Comparison of ENCODE assay signal across 8 cellular contexts in genomic region chr2:73926493-73927327, GRCh38. TPM values are rescaled to one million over a fixed set of nuclear protein-coding genes. Genes with fewer than 3 reads are reported as not detected.
DNase-seq lines count a peak whose midpoint lies in the region; ATAC-seq, FAIRE-seq and TF ChIP-seq lines count a peak whose summit lies in the region.

TSS of gene DGUOK (plus strand) at chr2:73926880. CDS start at chr2:73926911, 31 bp downstream.

- H3K36me3 ChIP-seq in ascending aorta (peaks cover 0 to 6% of the 10 kb centered on the region in 2 donors), right atrium auricular region (no peaks in the 10 kb centered on the region), psoas muscle (ENCODE audit: insufficient read depth in 1 of 2, low read depth in 1 of 2) (no peaks in the 10 kb centered on the region)

- H3K4me1 ChIP-seq in ascending aorta = peaks cover 3 to 28% of the 10 kb centered on the region in 2 donors
- H3K4me1 ChIP-seq in right atrium auricular region = peaks cover 0 to 44% of the 10 kb centered on the region in 2 donors
- H3K4me1 ChIP-seq in psoas muscle = peaks cover 21% of the 10 kb centered on the region

- peak within 1 kb of the TSS; percentile 97 for H3K27ac Mint-ChIP-seq in T-helper 2 cell treated with Interferon-gamma antibody and Interleukin-4, amounts not matched to agents 5 μg/mL and 100 μg/mL, for 36 hours

- peak; percentile 99 for FAIRE-seq in urothelium cell line (lab: Jason Lieb, UNC)

- no peaks in the 10 kb centered on the region for H3K27me3 Mint-ChIP-seq in T-helper 2 cell treated with Interferon-gamma antibody and Interleukin-4, amounts not matched to agents 5 μg/mL and 100 μg/mL, for 36 hours (ENCODE audit: low read depth)

- H3K4me1 Mint-ChIP-seq in T-helper 2 cell treated with Interferon-gamma antibody and Interleukin-4, amounts not matched to agents 5 μg/mL and 100 μg/mL, for 36 hours (ENCODE audit: low read depth) = peaks cover 51% of the 10 kb centered on the region

- 0 to 1% (median 1%) methylated on average over 49 to 50 of the region's 50 CpGs for WGBS in psoas muscle, 3 donors

- peak within 1 kb of the TSS; percentile 94 for H3K4me3 Mint-ChIP-seq in T-helper 2 cell treated with Interferon-gamma antibody and Interleukin-4, amounts not matched to agents 5 μg/mL and 100 μg/mL, for 36 hours

- TF ChIP-seq CTCF in ascending aorta (IDR thresholded peaks at IDR 0.05) (no peak), right atrium auricular region (IDR thresholded peaks at IDR 0.05) (peak in 1 of 2 donors; percentile 13), psoas muscle (IDR thresholded peaks at IDR 0.05) (no peak)

- H3K36me3 Mint-ChIP-seq in T-helper 2 cell treated with Interferon-gamma antibody and Interleukin-4, amounts not matched to agents 5 μg/mL and 100 μg/mL, for 36 hours (ENCODE audit: low read depth) = peaks cover 20% of the 10 kb centered on the region

- peak within 1 kb of the TSS; percentile 95 to 97 for H3K27ac ChIP-seq in ascending aorta
- peak within 1 kb of the TSS; percentile 97 for H3K27ac ChIP-seq in right atrium auricular region
- H3K27ac ChIP-seq in psoas muscle = peak within 1 kb of the TSS; percentile 94

- no peaks in the 10 kb centered on the region for H3K9me3 Mint-ChIP-seq in T-helper 2 cell treated with Interferon-gamma antibody and Interleukin-4, amounts not matched to agents 5 μg/mL and 100 μg/mL, for 36 hours

- H3K27me3 ChIP-seq in ascending aorta (no peaks in the 10 kb centered on the region), right atrium auricular region (no peaks in the 10 kb centered on the region), psoas muscle (ENCODE audit: insufficient read depth in 3 of 3, low read length in 2 of 3) (no peaks in the 10 kb centered on the region)

- intact Hi-C loops in ascending aorta (cut with DNase I) (loop anchor here (1.0 to 10.0 kb wide), 9 partner anchors 56 to 692 kb away; partner anchors contain the start of genes BOLA3, CCT7, PRADC1 and STAMBP), psoas muscle (cut with DNase I) (loop anchor here (5.0 to 10.0 kb wide), 3 partner anchors 56 to 218 kb away; partner anchors contain the start of genes BOLA3 (in 1 of the 2), STAMBP (in 1 of the 2) and TET3 (in 1 of the 2))

- ATAC-seq in GM18502 (IDR thresholded peaks at IDR 0.05; ENCODE audit: poor library complexity, unreplicated experiment) (peak; percentile 100), HG02970 (IDR thresholded peaks at IDR 0.05; ENCODE audit: low FRiP score, unreplicated experiment) (peak; percentile 98), psoas muscle (peak; percentile 100)

- DNase-seq in NCI-H1930 (lab: John Stamatoyannopoulos, UW) = peak; percentile 95 to 96
- peak; percentile 98 for DNase-seq in T-helper 2 cell treated with Interferon-gamma antibody and Interleukin-4, amounts not matched to agents 5 μg/mL and 100 μg/mL, for 36 hours (ENCODE audit: low spot score)
- peak; percentile 96 to 99 for DNase-seq in ascending aorta (ENCODE audit: low spot score in 2 of 2)
- peak; percentile 99 for DNase-seq in right atrium auricular region (ENCODE audit: low spot score)
- peak; percentile 97 to 98 for DNase-seq in psoas muscle
- peak; percentile 99 for DNase-seq in urothelium cell line (ENCODE audit: low spot score)

- peak within 1 kb of the TSS; percentile 76 to 83 for H3K4me3 ChIP-seq in ascending aorta
- H3K4me3 ChIP-seq in right atrium auricular region = peak within 1 kb of the TSS; percentile 72 to 79
- H3K4me3 ChIP-seq in psoas muscle = peak within 1 kb of the TSS; percentile 94

- H3K9me3 ChIP-seq in ascending aorta (no peaks in the 10 kb centered on the region), right atrium auricular region (no peaks in the 10 kb centered on the region), psoas muscle (no peaks in the 10 kb centered on the region)

RNA-seq across cellular contexts. Expression of gene DGUOK, which starts in this region (rescaled TPM):
- total RNA-seq in ascending aorta (79.7 TPM), right atrium auricular region (10 to 100 TPM; 33.7 to 36.2 TPM), psoas muscle (10 to 100 TPM; 12.9 to 22.9 (median 20.7) TPM)
- 10 to 100 TPM; 22.3 to 74.2 (median 53.7) TPM for polyA plus RNA-seq in psoas muscle

Comparison
In these comparisons a context has a peak if more than half of its experiments do, and no peak if none do; other contexts are left out.
1. Peak in every context shown above with its lines: DNase-seq, ATAC-seq, H3K4me3 ChIP-seq and H3K27ac ChIP-seq.